ENCODE assay signal across 14 cellular contexts in genomic region chr9:116112236-116112635, GRCh38. TPM values are rescaled to one million over a fixed set of nuclear protein-coding genes. Genes with fewer than 3 reads are reported as not detected.
DNase-seq lines count a peak whose midpoint lies in the region; FAIRE-seq and TF ChIP-seq lines count a peak whose summit lies in the region.
"Had no signal": no experiment of that assay in that cellular context is flagged by ENCODE, and none has a peak within 500 bp of the region (broad histone marks: within the 10 kb centered on the region; RNA-seq: fewer than 3 reads in every experiment).

No MANE protein-coding gene starts in this region.

- H3K36me3 Mint-ChIP-seq in progenitor cell of endocrine pancreas (ENCODE audit: insufficient read depth), result no peaks in the 10 kb centered on the region

- no peaks in the 10 kb centered on the region for H3K27me3 Mint-ChIP-seq in progenitor cell of endocrine pancreas

- peaks cover 4% of the 10 kb centered on the region for H3K9me3 Mint-ChIP-seq in progenitor cell of endocrine pancreas (ENCODE audit: low read depth)

- no peak for FAIRE-seq in urothelium cell line (lab: Jason Lieb, UNC)
- FAIRE-seq: H1 had no signal

- peaks cover 4% of the 10 kb centered on the region for H3K4me1 Mint-ChIP-seq in progenitor cell of endocrine pancreas (ENCODE audit: low read depth)

- no peak overlapping the region for H3K27ac Mint-ChIP-seq in progenitor cell of endocrine pancreas

- DNase-seq in NCI-H1105 treated with DMSO at 0.1 percent for 48 hours (lab: John Stamatoyannopoulos, UW) (peak; percentile 9), NCI-H1105 (lab: John Stamatoyannopoulos, UW) (no peak), NCI-H1694 treated with DMSO at 0.1 percent for 48 hours (lab: John Stamatoyannopoulos, UW) (peak; percentile 3), epithelial cell of proximal tubule (ENCODE audit: low read depth) (no peak), progenitor cell of endocrine pancreas (ENCODE audit: low spot score, unreplicated experiment) (no peak), NCI-H345 (lab: John Stamatoyannopoulos, UW) (no peak), urothelium cell line (ENCODE audit: low spot score) (no peak), caudate nucleus (lab: John Stamatoyannopoulos, UW) (no peak)
- DNase-seq: activated CD8-positive, alpha-beta memory T cell treated with anti-CD3 and anti-CD28 coated beads, Interleukin-2, amount 50 U/mL, for 4 hours; anterior cingulate cortex; NCI-H1092 treated with DMSO at 0.1 percent for 48 hours; trophoblast cell had no signal

- H3K4me3 Mint-ChIP-seq in progenitor cell of endocrine pancreas (ENCODE audit: low read depth), result no peak overlapping the region

- no peak overlapping the region for H3K27ac ChIP-seq in caudate nucleus (ENCODE audit: low read depth, low read length)

- peak; percentile 60 for TF ChIP-seq CTCF in epithelial cell of proximal tubule (conservative IDR thresholded peaks at IDR 0.05; ENCODE audit: low read depth, low read length)
- peak; percentile 35 for TF ChIP-seq CTCF in progenitor cell of endocrine pancreas (IDR thresholded peaks at IDR 0.05; ENCODE audit: unreplicated experiment)

- no peak overlapping the region for H3K4me3 ChIP-seq in epithelial cell of proximal tubule (ENCODE audit: low read depth, low read length)
- H3K4me3 ChIP-seq: lung had no signal

RNA-seq across cellular contexts. Expression of gene PAPPA, which starts 41.4 kb away (rescaled TPM):
- total RNA-seq in epithelial cell of proximal tubule (2.5 TPM in 2 replicates), progenitor cell of endocrine pancreas (0.33 and 0.36 TPM in 2 replicates)

Comparison
In these comparisons a context has a peak if more than half of its experiments do, and no peak if none do; other contexts are left out.
1. DNase-seq: peak in NCI-H1105 treated with DMSO at 0.1 percent for 48 hours (single experiment) and NCI-H1694 treated with DMSO at 0.1 percent for 48 hours (single experiment); none in NCI-H1105 (single experiment), epithelial cell of proximal tubule (single experiment), progenitor cell of endocrine pancreas (single experiment), NCI-H345 (single experiment), urothelium cell line (single experiment) and caudate nucleus (0 of 61).